In the genomic region with DNA sequence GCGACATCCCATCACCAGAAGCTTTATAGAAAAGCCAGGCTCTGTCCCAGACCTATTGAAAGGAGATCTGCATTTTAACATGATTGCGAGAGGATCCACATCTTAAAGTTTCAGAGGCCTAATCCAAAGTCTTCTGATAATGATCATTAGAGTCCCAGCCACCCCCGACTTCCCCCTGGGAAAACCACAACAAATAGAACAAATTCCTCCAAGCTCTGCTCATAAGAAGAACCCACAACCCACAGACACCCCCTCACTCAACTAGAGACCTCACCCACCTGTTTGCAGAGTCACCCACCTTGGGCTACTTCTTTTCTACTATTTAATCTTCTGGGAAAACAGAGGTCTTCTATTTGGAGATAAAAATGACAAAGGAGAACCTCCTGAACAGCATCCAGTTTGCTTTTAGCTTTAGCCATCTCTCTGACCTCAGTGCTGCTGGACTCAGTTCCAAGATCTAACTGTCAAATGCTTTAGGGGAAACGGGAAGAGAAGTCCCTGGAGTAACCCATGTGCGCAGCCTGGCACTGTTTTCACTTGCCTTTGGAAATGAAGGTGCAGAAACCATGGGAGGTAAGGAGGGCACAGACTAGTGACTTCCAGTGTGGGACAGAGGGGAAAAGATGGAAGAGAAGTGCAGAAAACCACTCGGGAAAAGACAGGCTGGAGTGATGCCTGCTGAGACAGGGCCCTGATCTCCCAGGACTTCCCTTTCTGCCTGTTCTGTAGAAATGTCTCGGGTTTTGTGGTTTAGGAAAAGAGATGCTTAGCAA, we compare ENCODE assay signal across 1 cellular context.
TF ChIP-seq lines count a peak whose summit lies in the region.

No MANE protein-coding gene starts in this region.

TF ChIP-seq in endothelial cell of umbilical vein, 7 proteins besides CTCF, POLR2A, EP300 and RAD21 (continued from another document):
- TF ChIP-seq, protein P1, sequence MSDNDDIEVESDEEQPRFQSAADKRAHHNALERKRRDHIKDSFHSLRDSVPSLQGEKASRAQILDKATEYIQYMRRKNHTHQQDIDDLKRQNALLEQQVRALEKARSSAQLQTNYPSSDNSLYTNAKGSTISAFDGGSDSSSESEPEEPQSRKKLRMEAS (IDR thresholded peaks at IDR 0.05; ENCODE audit: insufficient read depth, insufficient read length) = no peak
